ENCODE assay signal across 19 cellular contexts in genomic region chr22:44419429-44419828, GRCh38.
DNase-seq lines count a peak whose midpoint lies in the region; ATAC-seq, FAIRE-seq and TF ChIP-seq lines count a peak whose summit lies in the region.
"Had no signal": no experiment of that assay in that cellular context is flagged by ENCODE, and none has a peak within 500 bp of the region (broad histone marks: within the 10 kb centered on the region; RNA-seq: fewer than 3 reads in every experiment).

No MANE protein-coding gene starts in this region.

- H3K4me2 ChIP-seq in fibroblast of lung (ENCODE audit: extremely low read depth, insufficient read depth, low read length): no peak overlapping the region

- ATAC-seq in activated T-helper 17 cell treated with anti-CD3 and anti-CD28 coated beads, Interleukin-2, amount 50 U/mL, for 72 hours (replicated peaks): peak; percentile 47

- intact Hi-C loops in CD14-positive monocyte (cut with micrococcal nuclease): no loop called here

- H3K4me1 Mint-ChIP-seq in CD14-positive monocyte: no peaks in the 10 kb centered on the region
- no peaks in the 10 kb centered on the region for H3K4me1 Mint-ChIP-seq in activated T-helper 17 cell treated with anti-CD3 and anti-CD28 coated beads, Interleukin-2, amount 50 U/mL, for 72 hours

- no peaks in the 10 kb centered on the region for H3K9me3 ChIP-seq in fibroblast of lung (ENCODE audit: control insufficient read depth, insufficient read depth, low read depth, low read length)
- H3K9me3 ChIP-seq: SJCRH30 had no signal

- H3K4me3 ChIP-seq in H7 (ENCODE audit: insufficient read depth, low read depth, low read length) (no peak overlapping the region), fibroblast of lung (replicated peaks in 1 of 4; ENCODE audit: control extremely low read depth in 1 of 4, insufficient read depth in 1 of 4, low read depth in 3 of 4, low read length in 4 of 4) (no peak overlapping the region)
- H3K4me3 ChIP-seq: SJCRH30 had no signal

- TF ChIP-seq CTCF in CD14-positive monocyte (IDR thresholded peaks at IDR 0.05) (no peak), fibroblast of lung (conservative IDR thresholded peaks at IDR 0.05 in 1 of 2, IDR thresholded peaks at IDR 0.05 in 1 of 2; ENCODE audit: low read depth in 1 of 2, low read length in 2 of 2) (no peak), D721Med (IDR thresholded peaks at IDR 0.05; ENCODE audit: insufficient read depth, missing control alignments) (no peak)

- no peaks in the 10 kb centered on the region for H3K4me1 ChIP-seq in fibroblast of lung (ENCODE audit: control insufficient read depth, extremely low read depth, insufficient read depth, low read length)
- H3K4me1 ChIP-seq: SJCRH30 had no signal

- peaks cover 7 to 19% (median 11%) of the 10 kb centered on the region in 3 donors for H3K27me3 Mint-ChIP-seq in CD14-positive monocyte (ENCODE audit: low read depth in 3 of 3)
- H3K27me3 Mint-ChIP-seq in activated T-helper 17 cell treated with anti-CD3 and anti-CD28 coated beads, Interleukin-2, amount 50 U/mL, for 72 hours: peaks cover 19% of the 10 kb centered on the region

- H3K27ac Mint-ChIP-seq in CD14-positive monocyte: no peak overlapping the region
- no peak overlapping the region for H3K27ac Mint-ChIP-seq in activated T-helper 17 cell treated with anti-CD3 and anti-CD28 coated beads, Interleukin-2, amount 50 U/mL, for 72 hours

- no peaks in the 10 kb centered on the region for H4K20me1 ChIP-seq in fibroblast of lung (ENCODE audit: control insufficient read depth, extremely low read depth, insufficient read depth, low read length)

- H3K36me3 ChIP-seq in H7 (replicated peaks; ENCODE audit: control insufficient read depth, insufficient read depth, low read length) (no peaks in the 10 kb centered on the region), fibroblast of lung (ENCODE audit: control insufficient read depth, insufficient read depth, low read length) (no peaks in the 10 kb centered on the region)
- H3K36me3 ChIP-seq: SJCRH30 had no signal

- no peaks in the 10 kb centered on the region for H3K79me2 ChIP-seq in fibroblast of lung (ENCODE audit: control insufficient read depth, insufficient read depth, low read length)

- H3K27ac ChIP-seq in fibroblast of lung (ENCODE audit: insufficient read depth, low read length): no peak overlapping the region
- H3K27ac ChIP-seq: HL-60, RWPE1, SJCRH30 had no signal

- H3K36me3 Mint-ChIP-seq in CD14-positive monocyte: no peaks in the 10 kb centered on the region
- H3K36me3 Mint-ChIP-seq in activated T-helper 17 cell treated with anti-CD3 and anti-CD28 coated beads, Interleukin-2, amount 50 U/mL, for 72 hours (ENCODE audit: low read depth): no peaks in the 10 kb centered on the region

- H3K27me3 ChIP-seq in H7 (ENCODE audit: control insufficient read depth, insufficient read depth, low read length): no peaks in the 10 kb centered on the region
- peaks cover 3% of the 10 kb centered on the region for H3K27me3 ChIP-seq in fibroblast of lung (ENCODE audit: control insufficient read depth, insufficient read depth, low read length)
- H3K27me3 ChIP-seq: SJCRH30 had no signal

- FAIRE-seq in D721Med (lab: Jason Lieb, UNC): no peak
- FAIRE-seq: H54 had no signal

- no peak overlapping the region for H2AFZ ChIP-seq in fibroblast of lung (ENCODE audit: low read length)

- H3K4me3 Mint-ChIP-seq in CD14-positive monocyte: no peak overlapping the region
- no peak overlapping the region for H3K4me3 Mint-ChIP-seq in activated T-helper 17 cell treated with anti-CD3 and anti-CD28 coated beads, Interleukin-2, amount 50 U/mL, for 72 hours

- H3K9ac ChIP-seq in fibroblast of lung (ENCODE audit: insufficient read depth, low read length): no peak overlapping the region

- DNase-seq in CD14-positive monocyte (ENCODE audit: low spot score): peak; percentile 5
- peak; percentile 17 for DNase-seq in H7
- DNase-seq in fibroblast of lung (ENCODE audit: low read depth in 2 of 2): peak; percentile 26 to 46
- DNase-seq in D721Med (ENCODE audit: insufficient read length, low spot score): no peak
- no peak for DNase-seq in NCI-H187 (lab: John Stamatoyannopoulos, UW)
- no peak for DNase-seq in cerebellum (ENCODE audit: low spot score)
- DNase-seq in effector CD8-positive, alpha-beta T cell (lab: John Stamatoyannopoulos, UW): no peak
- DNase-seq: C1 segment of cervical spinal cord, DMS 273 treated with DMSO at 0.1 percent for 48 hours, KBM-7, NCI-H1694, NCI-H446, NCI-H69, OCI-M1, SJCRH30 had no signal

- peaks cover 8 to 21% (median 12%) of the 10 kb centered on the region in 7 donors for H3K9me3 Mint-ChIP-seq in CD14-positive monocyte
- peaks cover 6% of the 10 kb centered on the region for H3K9me3 Mint-ChIP-seq in activated T-helper 17 cell treated with anti-CD3 and anti-CD28 coated beads, Interleukin-2, amount 50 U/mL, for 72 hours

Comparison
In these comparisons a context has a peak if more than half of its experiments do, and no peak if none do; other contexts are left out.
1. DNase-seq: peak in CD14-positive monocyte (single experiment), H7 (single experiment) and fibroblast of lung (2 of 2); none in D721Med (single experiment), NCI-H187 (0 of 2), cerebellum (single experiment) and effector CD8-positive, alpha-beta T cell (single experiment).